ENCODE assay signal across 24 cellular contexts in genomic region chr3:39191773-39192172, GRCh38. TPM values are rescaled to one million over a fixed set of nuclear protein-coding genes. Genes with fewer than 3 reads are reported as not detected.
DNase-seq lines count a peak whose midpoint lies in the region; ATAC-seq and TF ChIP-seq lines count a peak whose summit lies in the region.
"Had no signal": no experiment of that assay in that cellular context is flagged by ENCODE, and none has a peak within 500 bp of the region (broad histone marks: within the 10 kb centered on the region; RNA-seq: fewer than 3 reads in every experiment).

No MANE protein-coding gene starts in this region.

- peak in 2 of 4 donors; percentile 12 to 13 for ATAC-seq in heart left ventricle
- ATAC-seq: A549, body of pancreas had no signal

- H3K36me3 ChIP-seq in MM.1S (replicated peaks; ENCODE audit: insufficient read depth, low read length) (no peaks in the 10 kb centered on the region), heart left ventricle (peaks cover 0 to 20% (median 0%) of the 10 kb centered on the region in 9 donors), trophoblast cell (ENCODE audit: control insufficient read depth in 1 of 2, insufficient read depth in 2 of 2, low read length in 2 of 2) (no peaks in the 10 kb centered on the region)
- H3K36me3 ChIP-seq: HAP-1, sigmoid colon, suprapubic skin, uterus had no signal

- TF ChIP-seq CTCF in MM.1S (IDR thresholded peaks at IDR 0.05; ENCODE audit: low read length) = no peak
- no peak for TF ChIP-seq CTCF in heart left ventricle (IDR thresholded peaks at IDR 0.05)

- H4K91ac ChIP-seq in trophoblast cell (ENCODE audit: low read depth, low read length) = peak overlapping the region; percentile 74

- no peak overlapping the region for H2AK5ac ChIP-seq in trophoblast cell (ENCODE audit: low read length)

- H3K36me3 Mint-ChIP-seq in activated CD4-positive, alpha-beta memory T cell treated with anti-CD3 and anti-CD28 coated beads, Interleukin-2, amount 10 ng/mL, durations not matched to agents 7 days and 5 days (ENCODE audit: low read depth) = no peaks in the 10 kb centered on the region
- H3K36me3 Mint-ChIP-seq in activated CD4-positive, alpha-beta memory T cell treated with anti-CD3 and anti-CD28 coated beads for 36 hours = no peaks in the 10 kb centered on the region

- H2BK12ac ChIP-seq in trophoblast cell (ENCODE audit: low read length) = peak overlapping the region; percentile 29

- no peaks in the 10 kb centered on the region for H3K9me2 ChIP-seq in MM.1S (replicated peaks; ENCODE audit: insufficient read depth, low read length)

- H3K4me2 ChIP-seq in MM.1S (ENCODE audit: low read depth, low read length) (no peak overlapping the region), trophoblast cell (ENCODE audit: low read length) (no peak overlapping the region)
- H3K4me2 ChIP-seq: A549 had no signal

- no peaks in the 10 kb centered on the region for H3K9me3 Mint-ChIP-seq in activated CD4-positive, alpha-beta memory T cell treated with anti-CD3 and anti-CD28 coated beads, Interleukin-2, amount 10 ng/mL, durations not matched to agents 7 days and 5 days
- no peaks in the 10 kb centered on the region for H3K9me3 Mint-ChIP-seq in activated CD4-positive, alpha-beta memory T cell treated with anti-CD3 and anti-CD28 coated beads for 36 hours
- H3K9me3 Mint-ChIP-seq: nephron progenitor cell had no signal

- H3K4me1 ChIP-seq in MM.1S (ENCODE audit: low read length) = peaks cover 32% of the 10 kb centered on the region
- peaks cover 0 to 59% (median 16%) of the 10 kb centered on the region in 12 donors for H3K4me1 ChIP-seq in heart left ventricle
- peaks cover 30 to 39% of the 10 kb centered on the region in 2 experiments for H3K4me1 ChIP-seq in trophoblast cell (ENCODE audit: control insufficient read depth in 1 of 2, insufficient read depth in 2 of 2, low read length in 2 of 2)
- H3K4me1 ChIP-seq: HAP-1, uterus had no signal

- H3K4me3 ChIP-seq in MM.1S (ENCODE audit: low read length) (no peak overlapping the region), heart left ventricle (peak overlapping the region; percentile 35 to 72 (median 61)), trophoblast cell (ENCODE audit: low read depth, low read length) (no peak overlapping the region)
- H3K4me3 ChIP-seq: A549, body of pancreas, HAP-1, sigmoid colon, suprapubic skin, uterus had no signal

- H3K27me3 Mint-ChIP-seq in activated CD4-positive, alpha-beta memory T cell treated with anti-CD3 and anti-CD28 coated beads, Interleukin-2, amount 10 ng/mL, durations not matched to agents 7 days and 5 days = peaks cover 11% of the 10 kb centered on the region
- peaks cover 1% of the 10 kb centered on the region for H3K27me3 Mint-ChIP-seq in activated CD4-positive, alpha-beta memory T cell treated with anti-CD3 and anti-CD28 coated beads for 36 hours

- H3K27me3 ChIP-seq in MM.1S (replicated peaks; ENCODE audit: insufficient read depth, low read length) (no peaks in the 10 kb centered on the region), heart left ventricle (no peaks in the 10 kb centered on the region), trophoblast cell (ENCODE audit: insufficient read depth, low read length) (no peaks in the 10 kb centered on the region)
- H3K27me3 ChIP-seq: body of pancreas, sigmoid colon, suprapubic skin, uterus had no signal

- no peaks in the 10 kb centered on the region for H3K9me3 ChIP-seq in MM.1S (replicated peaks; ENCODE audit: insufficient read depth, low read length)
- H3K9me3 ChIP-seq in heart left ventricle = no peaks in the 10 kb centered on the region
- H3K9me3 ChIP-seq in trophoblast cell (ENCODE audit: insufficient read depth, low read depth, low read length) = peaks cover 2% of the 10 kb centered on the region
- H3K9me3 ChIP-seq: A549, body of pancreas, HAP-1, sigmoid colon, suprapubic skin, uterus had no signal

- H3K79me1 ChIP-seq in trophoblast cell (ENCODE audit: low read length) = peaks cover 7% of the 10 kb centered on the region

- peak overlapping the region; percentile 32 for H3K14ac ChIP-seq in trophoblast cell (ENCODE audit: low read length)

- no peak overlapping the region for H4K8ac ChIP-seq in trophoblast cell (ENCODE audit: low read depth, low read length)

- TF ChIP-seq POLR2A in heart left ventricle (IDR thresholded peaks at IDR 0.05) = no peak

- H2BK5ac ChIP-seq in trophoblast cell (ENCODE audit: low read depth, low read length, poor library complexity) = peak overlapping the region; percentile 2

- no peak overlapping the region for H2AFZ ChIP-seq in MM.1S (ENCODE audit: low read length)
- H2AFZ ChIP-seq in trophoblast cell (ENCODE audit: insufficient read depth, low read length, poor library complexity) = no peak overlapping the region

- intact Hi-C loops in activated CD4-positive, alpha-beta memory T cell treated with anti-CD3 and anti-CD28 coated beads for 36 hours (cut with micrococcal nuclease) = loop anchor here (2.0 kb wide), 1 partner anchor 65 kb away; no protein-coding TSS in a partner anchor
- intact Hi-C loops in heart left ventricle (cut with DNase I) = loop anchor here in 6 of 10 donors (2.0 to 5.0 kb wide), 4 partner anchors 64 to 101 kb away; no protein-coding TSS in a partner anchor

- H4K20me1 ChIP-seq in MM.1S (ENCODE audit: insufficient read depth, low read length) = no peaks in the 10 kb centered on the region

- peak overlapping the region; percentile 76 for H3K18ac ChIP-seq in trophoblast cell (ENCODE audit: low read length)

- H3K4me1 Mint-ChIP-seq in activated CD4-positive, alpha-beta memory T cell treated with anti-CD3 and anti-CD28 coated beads, Interleukin-2, amount 10 ng/mL, durations not matched to agents 7 days and 5 days = peaks cover 13% of the 10 kb centered on the region
- H3K4me1 Mint-ChIP-seq in activated CD4-positive, alpha-beta memory T cell treated with anti-CD3 and anti-CD28 coated beads for 36 hours (ENCODE audit: low read depth) = peaks cover 28% of the 10 kb centered on the region

- H3F3A ChIP-seq in MM.1S (ENCODE audit: insufficient read depth, low read length) = no peaks in the 10 kb centered on the region

- no peaks in the 10 kb centered on the region for H3K79me2 ChIP-seq in MM.1S (ENCODE audit: low read length)
- H3K79me2 ChIP-seq in trophoblast cell (ENCODE audit: control insufficient read depth, insufficient read depth, low read length, poor library complexity) = no peaks in the 10 kb centered on the region

- POLR2A ChIA-PET in activated CD4-positive, alpha-beta memory T cell treated with anti-CD3 and anti-CD28 coated beads, Interleukin-2, amount 10 ng/mL, durations not matched to agents 7 days and 5 days (lab: Charles Lee) = interaction anchor here (1.1 to 6.0 kb wide), 2 partner anchors 84 to 97 kb away, joined by 4 to 39 read pairs; no protein-coding TSS in a partner anchor
- POLR2A ChIA-PET in activated CD4-positive, alpha-beta memory T cell treated with anti-CD3 and anti-CD28 coated beads for 36 hours (lab: Charles Lee) = interaction anchor here (1.1 kb wide), 1 partner anchor 25 kb away, joined by 6 read pairs; no protein-coding TSS in a partner anchor

- CTCF ChIA-PET in activated CD4-positive, alpha-beta memory T cell treated with anti-CD3 and anti-CD28 coated beads, Interleukin-2, amount 10 ng/mL, durations not matched to agents 7 days and 5 days (lab: Charles Lee) = interaction anchor here (1.0 to 18.5 kb wide), 11 partner anchors 10 to 214 kb away, joined by 3 to 633 read pairs (median 15); partner anchors contain the start of genes CX3CR1 and RPSA
- CTCF ChIA-PET in activated CD4-positive, alpha-beta memory T cell treated with anti-CD3 and anti-CD28 coated beads for 36 hours (lab: Charles Lee) = interaction anchor here (0.9 to 15.1 kb wide), 6 partner anchors 14 to 541 kb away, joined by 3 to 587 read pairs (median 4); no protein-coding TSS in a partner anchor

- H3K4me3 Mint-ChIP-seq in activated CD4-positive, alpha-beta memory T cell treated with anti-CD3 and anti-CD28 coated beads, Interleukin-2, amount 10 ng/mL, durations not matched to agents 7 days and 5 days = no peak overlapping the region
- H3K4me3 Mint-ChIP-seq in activated CD4-positive, alpha-beta memory T cell treated with anti-CD3 and anti-CD28 coated beads for 36 hours = no peak overlapping the region
- H3K4me3 Mint-ChIP-seq: nephron progenitor cell had no signal

- H3K9ac ChIP-seq in MM.1S (ENCODE audit: low read length) = no peak overlapping the region
- H3K9ac ChIP-seq in trophoblast cell (ENCODE audit: low read length) = no peak overlapping the region

- H3K23ac ChIP-seq in trophoblast cell (ENCODE audit: low read length) = no peak overlapping the region

- H4K12ac ChIP-seq in trophoblast cell (ENCODE audit: low read depth, low read length) = no peak overlapping the region

- WGBS in heart left ventricle, 4 donors = 45 to 65% (median 57%) methylated on average over 2 to 3 of the region's 3 CpGs
- no CpG with 5 or more reads among the region's 3 CpGs for WGBS in trophoblast cell (ENCODE audit: extremely low coverage, insufficient coverage, insufficient read length)

- H3K27ac ChIP-seq in MM.1S (ENCODE audit: low read length) (peak overlapping the region; percentile 46; the same call in 1 of the 2 replicates), heart left ventricle (peak overlapping the region; percentile 74 to 99 (median 92)), trophoblast cell (ENCODE audit: low read depth, low read length) (peak overlapping the region; percentile 35)
- H3K27ac ChIP-seq: A549, body of pancreas, sigmoid colon, suprapubic skin, uterus, VCaP had no signal

- H3K4ac ChIP-seq in trophoblast cell (ENCODE audit: low read depth, low read length) = peak overlapping the region; percentile 12

- H3K27ac Mint-ChIP-seq in activated CD4-positive, alpha-beta memory T cell treated with anti-CD3 and anti-CD28 coated beads, Interleukin-2, amount 10 ng/mL, durations not matched to agents 7 days and 5 days = peak overlapping the region; percentile 22
- no peak overlapping the region for H3K27ac Mint-ChIP-seq in activated CD4-positive, alpha-beta memory T cell treated with anti-CD3 and anti-CD28 coated beads for 36 hours

- H2BK120ac ChIP-seq in trophoblast cell (ENCODE audit: insufficient read depth, low read length, poor library complexity) = peak overlapping the region; percentile 59

- DNase-seq in activated CD4-positive, alpha-beta memory T cell treated with anti-CD3 and anti-CD28 coated beads, Interleukin-2, amount 10 ng/mL, durations not matched to agents 7 days and 5 days = no peak
- DNase-seq in activated CD4-positive, alpha-beta memory T cell treated with anti-CD3 and anti-CD28 coated beads for 36 hours = no peak
- DNase-seq in MM.1S (no peak), heart left ventricle (no peak), trophoblast cell (no peak), HUDEP-2 (lab: John Stamatoyannopoulos, UW; ENCODE audit: unreplicated experiment in 76 of 76) (no peak), activated gamma-delta T cell treated with Interleukin-2 at 50 U/mL for 16 hours (no peak), HCEC 1CT (no peak)
- DNase-seq: body of pancreas; DMS153; effector CD4-positive, alpha-beta T cell; erythroblast; IMR-90; NCI-H1092 treated with DMSO at 0.1 percent for 48 hours; NCI-H1930; NCI-H345; nephron progenitor cell; sigmoid colon; uterus had no signal

RNA-seq across cellular contexts. Expression of gene XIRP1, which starts 0.6 kb away (rescaled TPM):
- under 1 TPM; 0.03 to 0.05 TPM for total RNA-seq in activated CD4-positive, alpha-beta memory T cell treated with anti-CD3 and anti-CD28 coated beads, Interleukin-2, amount 10 ng/mL, durations not matched to agents 7 days and 5 days
- 1 to 10 TPM; 1.3 to 1.6 TPM for total RNA-seq in activated CD4-positive, alpha-beta memory T cell treated with anti-CD3 and anti-CD28 coated beads for 36 hours
- 1,000 to 10,000 TPM in 1 of 9 donors, 100 to 1,000 TPM in 8; 293 to 1,122 (median 530) TPM for total RNA-seq in heart left ventricle
- 100 to 1,000 TPM; 496 to 675 TPM for polyA plus RNA-seq in heart left ventricle
- 0.05 and 0.07 TPM in 2 replicates for polyA plus RNA-seq in trophoblast cell (2013)
- total RNA-seq: body of pancreas, fibroblast of villous mesenchyme, suprapubic skin had no signal
- polyA plus RNA-seq: A549 had no signal

RNA-seq across cellular contexts. Expression of gene CSRNP1, which starts 38.4 kb away (rescaled TPM):
- total RNA-seq in activated CD4-positive, alpha-beta memory T cell treated with anti-CD3 and anti-CD28 coated beads, Interleukin-2, amount 10 ng/mL, durations not matched to agents 7 days and 5 days = 10 to 100 TPM; 32.5 to 33.2 TPM
- 10 to 100 TPM; 63.0 to 66.2 TPM for total RNA-seq in activated CD4-positive, alpha-beta memory T cell treated with anti-CD3 and anti-CD28 coated beads for 36 hours
- total RNA-seq in heart left ventricle = 10 to 100 TPM in 7 of 9 donors, 1 to 10 TPM in 2; 5.3 to 27.3 (median 17.2) TPM
- polyA plus RNA-seq in heart left ventricle = 10 to 100 TPM in 1 of 2 donors, 1 to 10 TPM in 1; 9.3 to 40.3 TPM
- polyA plus RNA-seq in trophoblast cell (2013) = 35.6 and 35.8 TPM in 2 replicates

Comparison
In these comparisons a context has a peak if more than half of its experiments do, and no peak if none do; other contexts are left out.
1. H3K27ac ChIP-seq: peak in every context shown above with its lines; median percentile 92 in heart left ventricle; 46 in MM.1S; 35 in trophoblast cell.
2. H3K4me3 ChIP-seq: peak in heart left ventricle (12 of 12); none in MM.1S (single experiment) and trophoblast cell (single experiment).
3. RNA of gene XIRP1, which starts 0.6 kb away (total RNA-seq): 293 to 1,122 TPM in heart left ventricle; 1.3 to 1.6 TPM in activated CD4-positive, alpha-beta memory T cell treated with anti-CD3 and anti-CD28 coated beads for 36 hours and 0.03 to 0.05 TPM in activated CD4-positive, alpha-beta memory T cell treated with anti-CD3 and anti-CD28 coated beads, Interleukin-2, amount 10 ng/mL, durations not matched to agents 7 days and 5 days; every median in the first group is over 100 times any median in the second.